ENCODE assay signal across 1 cellular context in the genomic region with DNA sequence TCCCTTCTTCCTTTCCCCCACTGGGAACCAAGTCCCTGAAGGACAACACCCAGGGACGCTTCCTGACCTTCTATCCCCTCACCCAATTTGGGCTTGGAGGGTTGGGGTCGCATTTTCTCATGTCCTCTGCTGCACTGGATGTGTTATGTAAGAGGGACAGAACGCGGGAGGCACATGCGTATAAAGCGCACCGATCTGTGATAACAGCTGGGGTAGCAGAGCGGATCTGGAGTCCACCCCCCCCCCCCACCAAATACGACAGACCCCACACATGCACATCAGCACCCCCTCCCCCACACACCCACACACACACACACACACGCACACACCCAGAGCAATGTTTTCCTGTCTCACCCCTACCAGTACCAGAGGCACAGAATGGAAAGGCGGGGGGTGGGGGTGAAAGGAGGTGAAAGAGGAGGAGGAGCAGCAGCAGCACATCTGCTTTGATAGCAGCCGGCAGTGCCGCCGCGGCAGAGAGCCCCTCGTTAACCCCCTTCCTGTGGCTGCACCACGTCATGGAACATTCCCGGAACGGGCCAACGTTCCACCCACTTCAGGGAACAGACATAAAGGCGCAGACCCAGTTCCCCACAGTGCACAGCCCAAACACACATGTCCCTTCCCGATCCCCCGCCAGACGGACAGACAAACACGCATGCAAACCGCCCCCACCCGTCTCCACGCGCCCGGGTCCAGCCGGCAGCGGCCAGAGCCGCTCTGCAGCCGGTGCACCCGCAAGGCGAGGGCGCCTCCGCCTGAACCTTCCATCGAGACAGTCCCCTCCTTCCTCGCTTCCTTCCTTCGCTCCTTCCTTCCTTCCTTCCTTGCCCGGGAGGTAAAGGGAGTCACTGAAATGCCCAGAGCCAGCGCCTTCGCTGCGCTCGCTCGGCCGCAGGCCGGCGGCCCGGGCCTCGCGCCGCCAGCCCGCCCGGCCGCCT.
TF ChIP-seq lines count a peak whose summit lies in the region.

No MANE protein-coding gene starts in this region.

TF ChIP-seq in K562, 482 proteins besides CTCF, POLR2A, EP300 and RAD21 (continued from another document and continues in another):
- TF ChIP-seq, protein P1, sequence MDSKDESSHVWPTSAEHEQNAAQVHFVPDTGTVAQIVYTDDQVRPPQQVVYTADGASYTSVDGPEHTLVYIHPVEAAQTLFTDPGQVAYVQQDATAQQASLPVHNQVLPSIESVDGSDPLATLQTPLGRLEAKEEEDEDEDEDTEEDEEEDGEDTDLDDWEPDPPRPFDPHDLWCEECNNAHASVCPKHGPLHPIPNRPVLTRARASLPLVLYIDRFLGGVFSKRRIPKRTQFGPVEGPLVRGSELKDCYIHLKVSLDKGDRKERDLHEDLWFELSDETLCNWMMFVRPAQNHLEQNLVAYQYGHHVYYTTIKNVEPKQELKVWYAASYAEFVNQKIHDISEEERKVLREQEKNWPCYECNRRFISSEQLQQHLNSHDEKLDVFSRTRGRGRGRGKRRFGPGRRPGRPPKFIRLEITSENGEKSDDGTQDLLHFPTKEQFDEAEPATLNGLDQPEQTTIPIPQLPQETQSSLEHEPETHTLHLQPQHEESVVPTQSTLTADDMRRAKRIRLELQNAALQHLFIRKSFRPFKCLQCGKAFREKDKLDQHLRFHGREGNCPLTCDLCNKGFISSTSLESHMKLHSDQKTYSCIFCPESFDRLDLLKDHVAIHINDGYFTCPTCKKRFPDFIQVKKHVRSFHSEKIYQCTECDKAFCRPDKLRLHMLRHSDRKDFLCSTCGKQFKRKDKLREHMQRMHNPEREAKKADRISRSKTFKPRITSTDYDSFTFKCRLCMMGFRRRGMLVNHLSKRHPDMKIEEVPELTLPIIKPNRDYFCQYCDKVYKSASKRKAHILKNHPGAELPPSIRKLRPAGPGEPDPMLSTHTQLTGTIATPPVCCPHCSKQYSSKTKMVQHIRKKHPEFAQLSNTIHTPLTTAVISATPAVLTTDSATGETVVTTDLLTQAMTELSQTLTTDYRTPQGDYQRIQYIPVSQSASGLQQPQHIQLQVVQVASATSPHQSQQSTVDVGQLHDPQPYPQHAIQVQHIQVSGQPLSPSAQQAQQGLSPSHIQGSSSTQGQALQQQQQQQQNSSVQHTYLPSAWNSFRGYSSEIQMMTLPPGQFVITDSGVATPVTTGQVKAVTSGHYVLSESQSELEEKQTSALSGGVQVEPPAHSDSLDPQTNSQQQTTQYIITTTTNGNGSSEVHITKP (IDR thresholded peaks at IDR 0.05; ENCODE audit: partially characterized antibody), result no peak
- TF ChIP-seq TBL1XR1 (IDR thresholded peaks at IDR 0.05; ENCODE audit: low read length in 2 of 2) (no peak), PHF8 (IDR thresholded peaks at IDR 0.05; ENCODE audit: borderline replicate concordance, low read length) (peak; percentile 55; the same call in 1 of the 2 replicates), RBFOX2 (IDR thresholded peaks at IDR 0.05; ENCODE audit: low read depth, low read length) (0 out of 2 replicates have a peak, but pooled peaks have one; percentile 22), HDAC1 (IDR thresholded peaks at IDR 0.05) (peak in 1 of 2 experiments; percentile 18; a peak in 1 of 4 replicates), ZNF280B (CRISPR knock-in tag; IDR thresholded peaks at IDR 0.05) (no peak), SMAD4 (CRISPR knock-in tag; conservative IDR thresholded peaks at IDR 0.05) (peak; percentile 63), MCM5 (IDR thresholded peaks at IDR 0.05; ENCODE audit: low read depth) (no peak), ZHX1 (conservative IDR thresholded peaks at IDR 0.05; ENCODE audit: low read length) (no peak), KDM5B (IDR thresholded peaks at IDR 0.05; ENCODE audit: insufficient replicate concordance, low read depth, low read length) (peak; percentile 71), MAZ (CRISPR knock-in tag; conservative IDR thresholded peaks at IDR 0.05 in 1 of 2, IDR thresholded peaks at IDR 0.05 in 1 of 2) (peak in 1 of 2 experiments; percentile 71; a peak in 2 of 4 replicates), ZNF316 (IDR thresholded peaks at IDR 0.05) (no peak), EGR1 (conservative IDR thresholded peaks at IDR 0.05) (0 out of 2 replicates have a peak, but pooled peaks have one; percentile 18), ZBTB12 (CRISPR knock-in tag; IDR thresholded peaks at IDR 0.05) (peak; percentile 80), ZNF75A (CRISPR knock-in tag; IDR thresholded peaks at IDR 0.05) (no peak), SIX5 (IDR thresholded peaks at IDR 0.05; ENCODE audit: borderline replicate concordance in 1 of 2, insufficient read depth in 1 of 2, low read depth in 1 of 2, low read length in 2 of 2) (no peak), ZNF175 (CRISPR knock-in tag; IDR thresholded peaks at IDR 0.05; ENCODE audit: low read depth) (no peak), NONO (IDR thresholded peaks at IDR 0.05; ENCODE audit: low read depth in 2 of 2, low read length in 1 of 2) (no peak), ZNF140 (CRISPR knock-in tag; IDR thresholded peaks at IDR 0.05) (no peak), ZNF79 (CRISPR knock-in tag; IDR thresholded peaks at IDR 0.05; ENCODE audit: low read depth) (no peak), RBM15 (IDR thresholded peaks at IDR 0.05; ENCODE audit: insufficient read depth, low read length) (no peak), HNRNPL (IDR thresholded peaks at IDR 0.05; ENCODE audit: low read depth, low read length) (no peak), XRCC3 (IDR thresholded peaks at IDR 0.05) (no peak), PCBP1 (IDR thresholded peaks at IDR 0.05; ENCODE audit: low read depth, low read length, poor library complexity, severe bottlenecking) (peak; percentile 23), ZFX (CRISPR knock-in tag; IDR thresholded peaks at IDR 0.05) (peak; percentile 36; the same call in 1 of the 2 replicates), GABPB1 (CRISPR knock-in tag; IDR thresholded peaks at IDR 0.05) (peak; percentile 65), PHTF2 (CRISPR knock-in tag; IDR thresholded peaks at IDR 0.05) (no peak), U2AF1 (optimal IDR thresholded peaks at IDR 0.05; ENCODE audit: low read depth, low read length) (no peak), TEAD1 (CRISPR knock-in tag; IDR thresholded peaks at IDR 0.05) (peak in 1 of 2 experiments; percentile 41; a peak in 1 of 4 replicates), SMAD1 (IDR thresholded peaks at IDR 0.05; ENCODE audit: low read depth, low read length, partially characterized antibody) (no peak), DACH1 (IDR thresholded peaks at IDR 0.05; ENCODE audit: partially characterized antibody) (no peak), ZNF644 (tag; IDR thresholded peaks at IDR 0.05; ENCODE audit: low read depth) (no peak), FOXJ2 (tag; IDR thresholded peaks at IDR 0.05) (no peak), ZBTB11 (CRISPR knock-in tag; IDR thresholded peaks at IDR 0.05) (peak in 1 of 3 experiments; percentile 54; a peak in 1 of 6 replicates), LARP7 (IDR thresholded peaks at IDR 0.05) (no peak), TRIM24 (IDR thresholded peaks at IDR 0.05) (no peak)
- TF ChIP-seq, protein P2, sequence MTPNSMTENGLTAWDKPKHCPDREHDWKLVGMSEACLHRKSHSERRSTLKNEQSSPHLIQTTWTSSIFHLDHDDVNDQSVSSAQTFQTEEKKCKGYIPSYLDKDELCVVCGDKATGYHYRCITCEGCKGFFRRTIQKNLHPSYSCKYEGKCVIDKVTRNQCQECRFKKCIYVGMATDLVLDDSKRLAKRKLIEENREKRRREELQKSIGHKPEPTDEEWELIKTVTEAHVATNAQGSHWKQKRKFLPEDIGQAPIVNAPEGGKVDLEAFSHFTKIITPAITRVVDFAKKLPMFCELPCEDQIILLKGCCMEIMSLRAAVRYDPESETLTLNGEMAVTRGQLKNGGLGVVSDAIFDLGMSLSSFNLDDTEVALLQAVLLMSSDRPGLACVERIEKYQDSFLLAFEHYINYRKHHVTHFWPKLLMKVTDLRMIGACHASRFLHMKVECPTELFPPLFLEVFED (CRISPR knock-in tag; conservative IDR thresholded peaks at IDR 0.05), result 0 out of 2 replicates have a peak, but pooled peaks have one; percentile 41
- TF ChIP-seq, protein P3, sequence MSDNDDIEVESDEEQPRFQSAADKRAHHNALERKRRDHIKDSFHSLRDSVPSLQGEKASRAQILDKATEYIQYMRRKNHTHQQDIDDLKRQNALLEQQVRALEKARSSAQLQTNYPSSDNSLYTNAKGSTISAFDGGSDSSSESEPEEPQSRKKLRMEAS (CRISPR knock-in tag; IDR thresholded peaks at IDR 0.05), result peak; percentile 50
- TF ChIP-seq, protein P4, sequence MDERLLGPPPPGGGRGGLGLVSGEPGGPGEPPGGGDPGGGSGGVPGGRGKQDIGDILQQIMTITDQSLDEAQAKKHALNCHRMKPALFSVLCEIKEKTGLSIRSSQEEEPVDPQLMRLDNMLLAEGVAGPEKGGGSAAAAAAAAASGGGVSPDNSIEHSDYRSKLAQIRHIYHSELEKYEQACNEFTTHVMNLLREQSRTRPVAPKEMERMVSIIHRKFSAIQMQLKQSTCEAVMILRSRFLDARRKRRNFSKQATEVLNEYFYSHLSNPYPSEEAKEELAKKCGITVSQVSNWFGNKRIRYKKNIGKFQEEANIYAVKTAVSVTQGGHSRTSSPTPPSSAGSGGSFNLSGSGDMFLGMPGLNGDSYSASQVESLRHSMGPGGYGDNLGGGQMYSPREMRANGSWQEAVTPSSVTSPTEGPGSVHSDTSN (CRISPR knock-in tag; IDR thresholded peaks at IDR 0.05; ENCODE audit: low read depth), result no peak
- TF ChIP-seq, protein P4 (tag; conservative IDR thresholded peaks at IDR 0.05; ENCODE audit: low read depth), result no peak
